ENCODE assay signal across 8 cellular contexts in genomic region chr1:6414443-6414844, GRCh38. TPM values are rescaled to one million over a fixed set of nuclear protein-coding genes. Genes with fewer than 3 reads are reported as not detected.
DNase-seq lines count a peak whose midpoint lies in the region; ATAC-seq, FAIRE-seq and TF ChIP-seq lines count a peak whose summit lies in the region.

No MANE protein-coding gene starts in this region.

- no peak for TF ChIP-seq POLR2A in ovary (IDR thresholded peaks at IDR 0.05)

- in situ Hi-C loops in KBM-7 (cut with MboI; ENCODE audit: low pct_unique_long_range_greater_than_20kb, low sequenced_read_pairs): no loop called here

- no peak for FAIRE-seq in D721Med (lab: Jason Lieb, UNC)

- ATAC-seq in GM19397 (IDR thresholded peaks at IDR 0.05; ENCODE audit: unreplicated experiment) (peak; percentile 69), activated B cell treated with CpG ODN at 0.5 μM for 24 hours (ENCODE audit: low read depth) (peak; percentile 52), HG03280 (IDR thresholded peaks at IDR 0.05; ENCODE audit: unreplicated experiment) (no peak)

- H3K27me3 Mint-ChIP-seq in activated B cell treated with CpG ODN at 0.5 μM for 24 hours: peaks cover 50% of the 10 kb centered on the region

- no peaks in the 10 kb centered on the region for H3K36me3 ChIP-seq in ovary

- no peaks in the 10 kb centered on the region for H3K36me3 Mint-ChIP-seq in activated B cell treated with CpG ODN at 0.5 μM for 24 hours (ENCODE audit: low read depth)

- H3K4me3 ChIP-seq in fibroblast of mammary gland (ENCODE audit: control insufficient read depth, low read depth, low read length) (no peak overlapping the region), retinal pigment epithelial cell (ENCODE audit: low read length) (no peak overlapping the region), ovary (no peak overlapping the region)

- POLR2A ChIA-PET in activated B cell treated with CpG ODN at 0.5 μM for 24 hours (lab: Charles Lee): interaction anchor here (0.6 kb wide), 1 partner anchor 388 kb away, joined by 3 read pairs; no protein-coding TSS in a partner anchor

- peak; percentile 58 for TF ChIP-seq CTCF in D721Med (IDR thresholded peaks at IDR 0.05; ENCODE audit: insufficient read depth, missing control alignments)
- no peak for TF ChIP-seq CTCF in activated B cell treated with CpG ODN at 0.5 μM for 24 hours (IDR thresholded peaks at IDR 0.05)
- peak; percentile 52 for TF ChIP-seq CTCF in fibroblast of mammary gland (conservative IDR thresholded peaks at IDR 0.05; ENCODE audit: control insufficient read depth, insufficient read depth, low read depth, low read length)
- TF ChIP-seq CTCF in retinal pigment epithelial cell (conservative IDR thresholded peaks at IDR 0.05; ENCODE audit: low read depth, low read length): peak; percentile 74
- no peak for TF ChIP-seq CTCF in ovary (IDR thresholded peaks at IDR 0.05)

- H3K9me3 ChIP-seq in ovary: no peaks in the 10 kb centered on the region

- DNase-seq in D721Med (ENCODE audit: insufficient read length, low spot score): no peak
- peak; percentile 51 for DNase-seq in KBM-7
- DNase-seq in activated B cell treated with CpG ODN at 0.5 μM for 24 hours: no peak
- peak; percentile 46 for DNase-seq in fibroblast of mammary gland (ENCODE audit: low read depth)
- DNase-seq in retinal pigment epithelial cell (ENCODE audit: low read depth): no peak
- no peak for DNase-seq in ovary

- H3K9me3 Mint-ChIP-seq in activated B cell treated with CpG ODN at 0.5 μM for 24 hours: no peaks in the 10 kb centered on the region

- intact Hi-C loops in activated B cell treated with CpG ODN at 0.5 μM for 24 hours (cut with micrococcal nuclease) (no loop called here), ovary (cut with DNase I) (loop anchor here in 1 of 4 donors (10.0 kb wide), 1 partner anchor 50 kb away; no protein-coding TSS in a partner anchor)

- no peak overlapping the region for H3K27ac ChIP-seq in ovary

- CTCF ChIA-PET in activated B cell treated with CpG ODN at 0.5 μM for 24 hours (lab: Charles Lee): interaction anchor here (0.7 to 1.0 kb wide), 2 partner anchors 9 kb away, joined by 3 read pairs; no protein-coding TSS in a partner anchor

- 2 to 4% (median 3%) methylated on average over 15 of the region's 15 CpGs for WGBS in ovary, 3 donors

- no peaks in the 10 kb centered on the region for H3K27me3 ChIP-seq in ovary

- H3K4me3 Mint-ChIP-seq in activated B cell treated with CpG ODN at 0.5 μM for 24 hours: no peak overlapping the region

- no peaks in the 10 kb centered on the region for H3K4me1 ChIP-seq in ovary (ENCODE audit: insufficient read depth)

- H3K27ac Mint-ChIP-seq in activated B cell treated with CpG ODN at 0.5 μM for 24 hours: no peak overlapping the region

- no peak for TF ChIP-seq EP300 in ovary (IDR thresholded peaks at IDR 0.05)

- no peaks in the 10 kb centered on the region for H3K4me1 Mint-ChIP-seq in activated B cell treated with CpG ODN at 0.5 μM for 24 hours

RNA-seq across cellular contexts. Expression of gene HES2, which starts 5.3 kb away (rescaled TPM):
- not detected in 2 replicates for total RNA-seq in activated B cell treated with CpG ODN at 0.5 μM for 24 hours
- total RNA-seq in ovary: 1 to 10 TPM in 1 of 7 donors, under 1 TPM in 5, not detected in 1; 0.08 to 9.2 (median 0.43) TPM
- polyA plus RNA-seq in ovary: not detected

RNA-seq across cellular contexts. Expression of gene ESPN, which starts 10.1 kb away (rescaled TPM):
- total RNA-seq in activated B cell treated with CpG ODN at 0.5 μM for 24 hours (0.18 TPM in 1 of 2 replicates, not detected in the other), ovary (10 to 100 TPM in 1 of 7 donors, 1 to 10 TPM in 4, under 1 TPM in 2; 0.51 to 46.2 (median 1.9) TPM)
- polyA plus RNA-seq in ovary: under 1 TPM in 1 of 2 donors, not detected in 1; 0.11 TPM

RNA-seq across cellular contexts. Expression of gene ACOT7, which starts 20.9 kb away (rescaled TPM):
- total RNA-seq in activated B cell treated with CpG ODN at 0.5 μM for 24 hours (12.3 and 12.7 TPM in 2 replicates), ovary (10 to 100 TPM in 4 of 7 donors, 1 to 10 TPM in 3; 8.2 to 16.3 (median 11.3) TPM)
- 10 to 100 TPM in 1 of 2 donors, 1 to 10 TPM in 1; 6.4 to 20.7 TPM for polyA plus RNA-seq in ovary

RNA-seq across cellular contexts. Expression of gene TNFRSF25, which starts 51.5 kb away (rescaled TPM):
- total RNA-seq in activated B cell treated with CpG ODN at 0.5 μM for 24 hours: 2.5 and 2.8 TPM in 2 replicates
- 10 to 100 TPM in 2 of 7 donors, 1 to 10 TPM in 5; 4.9 to 13.1 (median 7.7) TPM for total RNA-seq in ovary
- polyA plus RNA-seq in ovary: 1 to 10 TPM; 1.7 to 9.4 TPM

Comparison
In these comparisons a context has a peak if more than half of its experiments do, and no peak if none do; other contexts are left out.
1. DNase-seq: peak in KBM-7 (single experiment) and fibroblast of mammary gland (single experiment); none in D721Med (single experiment), activated B cell treated with CpG ODN at 0.5 μM for 24 hours (single experiment), retinal pigment epithelial cell (single experiment) and ovary (0 of 5).
2. CTCF ChIP-seq: peak in D721Med (single experiment), fibroblast of mammary gland (single experiment) and retinal pigment epithelial cell (single experiment); none in activated B cell treated with CpG ODN at 0.5 μM for 24 hours (single experiment) and ovary (0 of 3).